ENCODE assay signal across 8 cellular contexts in the genomic region with DNA sequence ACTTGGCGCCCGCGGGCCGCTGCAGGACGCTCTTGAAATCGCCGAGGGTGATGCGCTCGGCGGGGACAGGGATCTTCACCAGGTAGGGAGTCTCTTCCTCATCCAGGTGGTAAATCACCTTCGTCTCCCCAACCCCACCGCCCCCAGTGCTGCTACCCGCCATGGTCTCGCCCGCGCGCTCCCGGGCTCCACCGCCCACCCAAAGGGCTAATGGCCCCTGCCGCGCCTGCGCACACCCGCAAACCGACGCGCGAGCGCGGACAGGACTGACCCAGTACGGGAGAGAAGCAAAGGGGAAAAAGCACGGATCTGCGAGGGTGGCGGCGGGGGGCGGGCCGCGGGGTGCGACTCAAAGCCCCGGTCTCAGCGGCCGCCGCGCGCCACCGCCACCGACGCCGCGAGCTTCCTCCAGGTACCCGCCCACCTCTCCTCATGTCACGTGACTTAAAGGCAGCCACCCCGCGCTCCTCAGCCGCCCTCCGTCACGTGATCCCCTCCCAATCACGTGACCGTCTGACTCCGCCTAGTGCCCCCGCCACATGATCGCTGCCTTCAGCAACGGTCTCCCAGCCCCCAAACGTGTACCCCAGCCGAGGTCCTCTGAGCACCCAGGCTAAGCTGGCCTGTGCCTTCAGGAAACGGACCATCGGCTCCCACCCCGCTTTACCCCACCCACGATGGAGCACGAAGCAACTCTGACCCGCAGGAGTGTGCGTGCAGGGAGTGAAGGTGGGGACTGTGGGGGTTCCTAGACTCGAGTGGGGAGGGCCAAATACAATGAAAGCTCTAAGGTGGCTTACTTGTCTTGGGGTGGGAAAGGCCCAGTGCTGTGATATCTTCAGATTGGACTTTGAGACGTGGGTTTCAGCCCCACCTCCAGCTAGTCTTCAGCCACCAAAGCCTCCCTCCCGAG. TPM values are rescaled to one million over a fixed set of nuclear protein-coding genes. Genes with fewer than 3 reads are reported as not detected.
DNase-seq lines count a peak whose midpoint lies in the region; ATAC-seq and TF ChIP-seq lines count a peak whose summit lies in the region.

A gene (minus strand): TSS at position 418 of the 913 bp plus-strand sequence. CDS start 255 bp downstream, at position 163.

- ATAC-seq in GM19035 (IDR thresholded peaks at IDR 0.05; ENCODE audit: unreplicated experiment) (peak; percentile 55), HG03378 (IDR thresholded peaks at IDR 0.05; ENCODE audit: unreplicated experiment) (peak; percentile 54)

- H3K9me3 Mint-ChIP-seq in activated CD4-positive, alpha-beta T cell treated with anti-CD3 and anti-CD28 coated beads, Interleukin-2, amount 10 ng/mL, durations not matched to agents 24 days and 14 days: no peaks in the 10 kb centered on the region

- H3K27me3 ChIP-seq in layer of hippocampus (ENCODE audit: control insufficient read depth, insufficient read depth, low read length): no peaks in the 10 kb centered on the region

- TF ChIP-seq CTCF in AG09309 (IDR thresholded peaks at IDR 0.05; ENCODE audit: control insufficient read depth, insufficient read depth, low read depth, low read length, missing control alignments): no peak

- peaks cover 47% of the 10 kb centered on the region for H3K4me1 Mint-ChIP-seq in activated CD4-positive, alpha-beta T cell treated with anti-CD3 and anti-CD28 coated beads, Interleukin-2, amount 10 ng/mL, durations not matched to agents 24 days and 14 days

- peaks cover 2% of the 10 kb centered on the region for H3K27me3 Mint-ChIP-seq in activated CD4-positive, alpha-beta T cell treated with anti-CD3 and anti-CD28 coated beads, Interleukin-2, amount 10 ng/mL, durations not matched to agents 24 days and 14 days

- intact Hi-C loops in activated CD4-positive, alpha-beta T cell treated with anti-CD3 and anti-CD28 coated beads, Interleukin-2, amount 10 ng/mL, durations not matched to agents 24 days and 14 days (cut with micrococcal nuclease): loop anchor here (1.0 to 10.0 kb wide), 4 partner anchors 15 to 920 kb away; a partner anchor contains a TSS

- peaks cover 51% of the 10 kb centered on the region for H3K36me3 Mint-ChIP-seq in activated CD4-positive, alpha-beta T cell treated with anti-CD3 and anti-CD28 coated beads, Interleukin-2, amount 10 ng/mL, durations not matched to agents 24 days and 14 days (ENCODE audit: low read depth)

- DNase-seq in AG09309 (ENCODE audit: low read depth) (peak; percentile 74), NCI-H526 treated with DMSO at 0.1 percent for 48 hours (lab: John Stamatoyannopoulos, UW) (peak; percentile 76)
- peak; percentile 98 for DNase-seq in activated CD4-positive, alpha-beta T cell treated with anti-CD3 and anti-CD28 coated beads, Interleukin-2, amount 10 ng/mL, durations not matched to agents 24 days and 14 days
- peak; percentile 86 to 94 (median 88) for DNase-seq in stimulated activated CD4-positive, alpha-beta T cell treated with anti-CD3 and anti-CD28 coated beads, Interleukin-1b, Interleukin-23, amount 100 ng/mL, for 24 hours (ENCODE audit: low read depth in 4 of 4, low spot score in 1 of 4)

- peak within 1 kb of the TSS; percentile 96 for H3K27ac ChIP-seq in cingulate gyrus (ENCODE audit: low read depth, low read length)
- H3K27ac ChIP-seq in layer of hippocampus (ENCODE audit: low read depth, low read length): peak within 1 kb of the TSS; percentile 95

- H3K4me3 ChIP-seq in AG09309 (ENCODE audit: control insufficient read depth, low read depth, low read length): peak within 1 kb of the TSS; percentile 85

- peak within 1 kb of the TSS; percentile 99 for H3K4me3 Mint-ChIP-seq in activated CD4-positive, alpha-beta T cell treated with anti-CD3 and anti-CD28 coated beads, Interleukin-2, amount 10 ng/mL, durations not matched to agents 24 days and 14 days

- peak within 1 kb of the TSS; percentile 94 for H3K27ac Mint-ChIP-seq in activated CD4-positive, alpha-beta T cell treated with anti-CD3 and anti-CD28 coated beads, Interleukin-2, amount 10 ng/mL, durations not matched to agents 24 days and 14 days

RNA-seq across cellular contexts. Expression of the gene that starts here (rescaled TPM):
- total RNA-seq in activated CD4-positive, alpha-beta T cell treated with anti-CD3 and anti-CD28 coated beads, Interleukin-2, amount 10 ng/mL, durations not matched to agents 24 days and 14 days: 71.1 and 77.7 TPM in 2 replicates

Comparison
In these comparisons a context has a peak if more than half of its experiments do, and no peak if none do; other contexts are left out.
1. Peak in every context shown above with its lines: DNase-seq, ATAC-seq, H3K4me3 ChIP-seq and H3K27ac ChIP-seq.